In the genomic region with DNA sequence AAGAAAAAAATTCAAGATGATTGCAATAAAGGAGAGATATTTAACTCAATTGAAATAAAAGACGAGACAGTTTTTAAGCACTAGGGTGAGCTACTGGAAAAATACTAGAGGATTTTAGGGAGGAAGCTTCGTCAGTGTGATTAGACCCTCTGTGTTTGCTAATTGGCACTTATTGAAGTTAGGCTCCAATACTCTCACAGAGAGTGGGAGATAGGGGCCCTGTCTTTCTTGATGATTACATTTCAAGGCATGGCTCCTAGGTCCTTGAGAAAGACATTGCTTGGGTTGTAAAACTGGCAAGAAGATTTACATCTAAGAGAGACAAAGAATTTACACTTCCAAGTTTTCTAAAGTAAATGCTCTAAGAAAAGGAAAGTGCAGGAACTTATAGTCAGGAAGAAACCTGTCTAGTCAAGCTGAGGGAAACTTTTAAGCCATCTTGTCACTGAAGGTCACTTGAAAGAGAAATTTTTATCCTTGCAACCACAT, we compare ENCODE assay signal across 1 cellular context.
TF ChIP-seq lines count a peak whose summit lies in the region.

No MANE protein-coding gene starts in this region.

TF ChIP-seq in GM23338, 12 proteins besides CTCF, POLR2A, EP300 and RAD21 (continued from another document):
- TF ChIP-seq, protein P1, sequence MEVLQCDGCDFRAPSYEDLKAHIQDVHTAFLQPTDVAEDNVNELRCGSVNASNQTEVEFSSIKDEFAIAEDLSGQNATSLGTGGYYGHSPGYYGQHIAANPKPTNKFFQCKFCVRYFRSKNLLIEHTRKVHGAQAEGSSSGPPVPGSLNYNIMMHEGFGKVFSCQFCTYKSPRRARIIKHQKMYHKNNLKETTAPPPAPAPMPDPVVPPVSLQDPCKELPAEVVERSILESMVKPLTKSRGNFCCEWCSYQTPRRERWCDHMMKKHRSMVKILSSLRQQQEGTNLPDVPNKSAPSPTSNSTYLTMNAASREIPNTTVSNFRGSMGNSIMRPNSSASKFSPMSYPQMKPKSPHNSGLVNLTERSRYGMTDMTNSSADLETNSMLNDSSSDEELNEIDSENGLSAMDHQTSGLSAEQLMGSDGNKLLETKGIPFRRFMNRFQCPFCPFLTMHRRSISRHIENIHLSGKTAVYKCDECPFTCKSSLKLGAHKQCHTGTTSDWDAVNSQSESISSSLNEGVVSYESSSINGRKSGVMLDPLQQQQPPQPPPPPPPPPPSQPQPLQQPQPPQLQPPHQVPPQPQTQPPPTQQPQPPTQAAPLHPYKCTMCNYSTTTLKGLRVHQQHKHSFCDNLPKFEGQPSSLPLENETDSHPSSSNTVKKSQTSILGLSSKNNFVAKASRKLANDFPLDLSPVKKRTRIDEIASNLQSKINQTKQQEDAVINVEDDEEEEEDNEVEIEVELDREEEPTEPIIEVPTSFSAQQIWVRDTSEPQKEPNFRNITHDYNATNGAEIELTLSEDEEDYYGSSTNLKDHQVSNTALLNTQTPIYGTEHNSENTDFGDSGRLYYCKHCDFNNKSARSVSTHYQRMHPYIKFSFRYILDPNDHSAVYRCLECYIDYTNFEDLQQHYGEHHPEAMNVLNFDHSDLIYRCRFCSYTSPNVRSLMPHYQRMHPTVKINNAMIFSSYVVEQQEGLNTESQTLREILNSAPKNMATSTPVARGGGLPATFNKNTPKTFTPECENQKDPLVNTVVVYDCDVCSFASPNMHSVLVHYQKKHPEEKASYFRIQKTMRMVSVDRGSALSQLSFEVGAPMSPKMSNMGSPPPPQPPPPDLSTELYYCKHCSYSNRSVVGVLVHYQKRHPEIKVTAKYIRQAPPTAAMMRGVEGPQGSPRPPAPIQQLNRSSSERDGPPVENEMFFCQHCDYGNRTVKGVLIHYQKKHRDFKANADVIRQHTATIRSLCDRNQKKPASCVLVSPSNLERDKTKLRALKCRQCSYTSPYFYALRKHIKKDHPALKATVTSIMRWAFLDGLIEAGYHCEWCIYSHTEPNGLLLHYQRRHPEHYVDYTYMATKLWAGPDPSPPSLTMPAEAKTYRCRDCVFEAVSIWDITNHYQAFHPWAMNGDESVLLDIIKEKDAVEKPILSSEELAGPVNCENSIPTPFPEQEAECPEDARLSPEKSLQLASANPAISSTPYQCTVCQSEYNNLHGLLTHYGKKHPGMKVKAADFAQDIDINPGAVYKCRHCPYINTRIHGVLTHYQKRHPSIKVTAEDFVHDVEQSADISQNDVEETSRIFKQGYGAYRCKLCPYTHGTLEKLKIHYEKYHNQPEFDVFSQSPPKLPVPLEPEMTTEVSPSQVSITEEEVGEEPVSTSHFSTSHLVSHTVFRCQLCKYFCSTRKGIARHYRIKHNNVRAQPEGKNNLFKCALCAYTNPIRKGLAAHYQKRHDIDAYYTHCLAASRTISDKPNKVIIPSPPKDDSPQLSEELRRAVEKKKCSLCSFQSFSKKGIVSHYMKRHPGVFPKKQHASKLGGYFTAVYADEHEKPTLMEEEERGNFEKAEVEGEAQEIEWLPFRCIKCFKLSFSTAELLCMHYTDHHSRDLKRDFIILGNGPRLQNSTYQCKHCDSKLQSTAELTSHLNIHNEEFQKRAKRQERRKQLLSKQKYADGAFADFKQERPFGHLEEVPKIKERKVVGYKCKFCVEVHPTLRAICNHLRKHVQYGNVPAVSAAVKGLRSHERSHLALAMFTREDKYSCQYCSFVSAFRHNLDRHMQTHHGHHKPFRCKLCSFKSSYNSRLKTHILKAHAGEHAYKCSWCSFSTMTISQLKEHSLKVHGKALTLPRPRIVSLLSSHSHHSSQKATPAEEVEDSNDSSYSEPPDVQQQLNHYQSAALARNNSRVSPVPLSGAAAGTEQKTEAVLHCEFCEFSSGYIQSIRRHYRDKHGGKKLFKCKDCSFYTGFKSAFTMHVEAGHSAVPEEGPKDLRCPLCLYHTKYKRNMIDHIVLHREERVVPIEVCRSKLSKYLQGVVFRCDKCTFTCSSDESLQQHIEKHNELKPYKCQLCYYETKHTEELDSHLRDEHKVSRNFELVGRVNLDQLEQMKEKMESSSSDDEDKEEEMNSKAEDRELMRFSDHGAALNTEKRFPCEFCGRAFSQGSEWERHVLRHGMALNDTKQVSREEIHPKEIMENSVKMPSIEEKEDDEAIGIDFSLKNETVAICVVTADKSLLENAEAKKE (CRISPR knock-in tag; IDR thresholded peaks at IDR 0.05) = no peak
